ENCODE assay signal across 9 cellular contexts in the genomic region with DNA sequence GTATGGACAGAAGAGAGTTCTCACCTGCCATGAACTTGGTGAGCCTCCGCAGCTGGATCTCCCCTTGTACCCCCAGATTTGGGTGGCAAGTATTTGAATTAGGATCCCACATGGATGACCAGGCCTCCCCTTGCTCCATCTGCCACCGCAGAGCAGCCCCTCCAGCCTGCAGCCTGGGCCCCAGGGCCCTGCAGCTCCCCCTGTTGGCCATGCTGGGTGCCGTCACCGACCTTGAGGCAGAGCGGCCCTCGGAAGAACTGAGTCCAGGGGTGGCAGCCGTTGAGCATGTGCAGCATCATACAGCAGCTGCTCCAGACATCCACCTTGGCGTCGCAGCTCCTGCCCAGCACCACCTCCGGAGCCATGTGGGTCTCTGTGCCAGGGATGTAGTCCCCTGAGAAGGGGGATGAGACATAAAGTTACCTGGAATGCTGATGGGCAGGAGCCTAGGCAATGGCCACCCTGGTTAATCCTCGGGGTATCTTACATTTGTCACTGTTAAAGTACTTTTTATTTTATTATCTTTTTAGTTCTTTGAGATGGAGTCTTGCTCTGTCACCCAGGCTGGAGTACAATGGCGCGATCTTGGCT. TPM values are rescaled to one million over a fixed set of nuclear protein-coding genes. Genes with fewer than 3 reads are reported as not detected.
DNase-seq lines count a peak whose midpoint lies in the region; ATAC-seq, FAIRE-seq and TF ChIP-seq lines count a peak whose summit lies in the region.
"Had no signal": no experiment of that assay in that cellular context is flagged by ENCODE, and none has a peak within 500 bp of the region (broad histone marks: within the 10 kb centered on the region; RNA-seq: fewer than 3 reads in every experiment).

No MANE protein-coding gene starts in this region.

- no peaks in the 10 kb centered on the region for H3K4me1 Mint-ChIP-seq in activated CD4-positive, alpha-beta T cell treated with anti-CD3 and anti-CD28 coated beads, Interleukin-2, amount 10 ng/mL, durations not matched to agents 7 days and 5 days

- no peak for TF ChIP-seq EP300 in H1 (IDR thresholded peaks at IDR 0.05; ENCODE audit: borderline replicate concordance in 1 of 2, low read depth in 2 of 2, low read length in 2 of 2)

- H3K4me2 ChIP-seq in H1 (ENCODE audit: insufficient read depth in 1 of 2, low read depth in 2 of 2, low read length in 2 of 2) = no peak overlapping the region

- H4K20me1 ChIP-seq in H1 (replicated peaks in 1 of 2; ENCODE audit: control insufficient read depth in 1 of 2, insufficient read depth in 2 of 2, low read length in 2 of 2) = no peaks in the 10 kb centered on the region

- H2BK12ac ChIP-seq in H1 (ENCODE audit: low read depth, low read length) = no peak overlapping the region

- H3K9me3 Mint-ChIP-seq in activated CD4-positive, alpha-beta T cell treated with anti-CD3 and anti-CD28 coated beads, Interleukin-2, amount 10 ng/mL, durations not matched to agents 7 days and 5 days = no peaks in the 10 kb centered on the region

- no peak overlapping the region for H3K4me3 Mint-ChIP-seq in activated CD4-positive, alpha-beta T cell treated with anti-CD3 and anti-CD28 coated beads, Interleukin-2, amount 10 ng/mL, durations not matched to agents 7 days and 5 days

- H3K27ac ChIP-seq in heart right ventricle = no peak overlapping the region
- H3K27ac ChIP-seq in H1 (ENCODE audit: low read depth, low read length) = no peak overlapping the region

- no peak overlapping the region for H2BK20ac ChIP-seq in H1 (ENCODE audit: low read length)

- no peaks in the 10 kb centered on the region for H3K23me2 ChIP-seq in H1 (ENCODE audit: low read depth, low read length)

- H2BK15ac ChIP-seq in H1 (ENCODE audit: low read length) = no peak overlapping the region

- H3K9me3 ChIP-seq in heart right ventricle (no peaks in the 10 kb centered on the region), H1 (ENCODE audit: insufficient read depth in 2 of 2, low read depth in 1 of 2, low read length in 1 of 2) (no peaks in the 10 kb centered on the region)

- H3K4ac ChIP-seq in H1 (replicated peaks; ENCODE audit: insufficient read length, low read depth, low read length) = no peak overlapping the region

- no peak overlapping the region for H4K5ac ChIP-seq in H1 (ENCODE audit: insufficient read length, low read depth, low read length)

- peaks cover 53% of the 10 kb centered on the region for H3K36me3 Mint-ChIP-seq in activated CD4-positive, alpha-beta T cell treated with anti-CD3 and anti-CD28 coated beads, Interleukin-2, amount 10 ng/mL, durations not matched to agents 7 days and 5 days (ENCODE audit: low read depth)

- H3K9ac ChIP-seq in H1 (replicated peaks in 1 of 4; ENCODE audit: extremely low read depth in 1 of 4, low read depth in 3 of 4, low read length in 3 of 4) = no peak overlapping the region

- CTCF ChIA-PET in activated CD4-positive, alpha-beta T cell treated with anti-CD3 and anti-CD28 coated beads, Interleukin-2, amount 10 ng/mL, durations not matched to agents 7 days and 5 days (lab: Charles Lee) = interaction anchor here (0.6 to 3.3 kb wide), 13 partner anchors 17 to 136 kb away, joined by 3 to 17 read pairs (median 4); partner anchors contain the start of gene ACBD4
- CTCF ChIA-PET in H1 (lab: Charles Lee; ENCODE audit: partially characterized antibody) = interaction anchor here (0.6 to 29.1 kb wide), 33 partner anchors 8 to 169 kb away, joined by 3 to 579 read pairs (median 5); partner anchors contain the start of genes HEXIM1, MAP3K14 and SPATA32

- peaks cover 3 to 90% (median 73%) of the 10 kb centered on the region in 9 donors for H3K36me3 ChIP-seq in heart right ventricle
- H3K36me3 ChIP-seq in H1 (ENCODE audit: control insufficient read depth in 2 of 4, insufficient read depth in 4 of 4, low read length in 3 of 4) = peaks cover 4 to 15% (median 11%) of the 10 kb centered on the region in 4 experiments

- no peak overlapping the region for H3K14ac ChIP-seq in H1 (ENCODE audit: insufficient read length)

- POLR2A ChIA-PET in activated CD4-positive, alpha-beta T cell treated with anti-CD3 and anti-CD28 coated beads, Interleukin-2, amount 10 ng/mL, durations not matched to agents 7 days and 5 days (lab: Charles Lee) = no interaction called here
- POLR2A ChIA-PET in H1 (lab: Charles Lee; ENCODE audit: partially characterized antibody) = interaction anchor here (1.2 to 1.5 kb wide), 2 partner anchors 13 to 45 kb away, joined by 5 read pairs; partner anchors contain the start of gene MAP3K14

- ATAC-seq in heart right ventricle (peak in 3 of 8 donors; percentile 24 to 38 (median 29)), Right ventricle myocardium superior (ENCODE audit: poor library complexity) (no peak), HG03520 (IDR thresholded peaks at IDR 0.05; ENCODE audit: unreplicated experiment) (no peak), HG03095 (IDR thresholded peaks at IDR 0.05; ENCODE audit: unreplicated experiment) (no peak)

- TF ChIP-seq CTCF in heart right ventricle (IDR thresholded peaks at IDR 0.05) (peak; percentile 20 to 66 (median 52)), H1 (IDR thresholded peaks at IDR 0.05; ENCODE audit: control extremely low read depth in 1 of 3, insufficient read depth in 1 of 3, low read depth in 1 of 3, low read length in 3 of 3) (peak; percentile 93 to 100 (median 96))

- H2BK5ac ChIP-seq in H1 (ENCODE audit: low read depth, low read length) = no peak overlapping the region

- no peak overlapping the region for H3K18ac ChIP-seq in H1 (ENCODE audit: extremely low read depth, low read length)

- TF ChIP-seq POLR2A in H1 (IDR thresholded peaks at IDR 0.05; ENCODE audit: control extremely low read depth in 1 of 2, low read depth in 2 of 2, low read length in 2 of 2) = no peak

- no peak overlapping the region for H4K8ac ChIP-seq in H1 (ENCODE audit: extremely low read depth, insufficient read depth, low read length)

- no peak overlapping the region for H4K91ac ChIP-seq in H1 (replicated peaks; ENCODE audit: insufficient read length, low read length)

- H3K4me3 ChIP-seq in heart right ventricle = no peak overlapping the region
- no peak overlapping the region for H3K4me3 ChIP-seq in H1 (ENCODE audit: extremely low read depth in 1 of 4, insufficient read depth in 2 of 4, low read depth in 3 of 4, low read length in 4 of 4)

- no peak for FAIRE-seq in H1 (lab: Jason Lieb, UNC)

- no peak overlapping the region for H3K27ac Mint-ChIP-seq in activated CD4-positive, alpha-beta T cell treated with anti-CD3 and anti-CD28 coated beads, Interleukin-2, amount 10 ng/mL, durations not matched to agents 7 days and 5 days

- H3K4me1 ChIP-seq in heart right ventricle (peaks cover 0 to 15% (median under 1%) of the 10 kb centered on the region in 9 donors), H1 (replicated peaks in 1 of 4; ENCODE audit: control insufficient read depth in 3 of 4, insufficient read depth in 4 of 4, low read length in 3 of 4) (peaks cover 0 to 1% (median 0%) of the 10 kb centered on the region in 4 experiments; a peak in 1 of 7 replicates)

- no peaks in the 10 kb centered on the region for H3K79me1 ChIP-seq in H1 (ENCODE audit: low read depth, low read length)

- no peak overlapping the region for H3K56ac ChIP-seq in H1 (replicated peaks; ENCODE audit: insufficient read length, low read depth, low read length)

- H2AK5ac ChIP-seq in H1 (ENCODE audit: low read depth, low read length) = no peak overlapping the region

- no peaks in the 10 kb centered on the region for H3K79me2 ChIP-seq in H1 (ENCODE audit: control insufficient read depth in 1 of 2, insufficient read depth in 2 of 2, low read length in 2 of 2)

- no peak overlapping the region for H2BK120ac ChIP-seq in H1 (replicated peaks; ENCODE audit: low read depth, low read length)

- no peak overlapping the region for H2AFZ ChIP-seq in H1 (ENCODE audit: low read length)

- H3K27me3 ChIP-seq in heart right ventricle (no peaks in the 10 kb centered on the region), H1 (replicated peaks in 1 of 4; ENCODE audit: control insufficient read depth in 3 of 4, extremely low read depth in 1 of 4, insufficient read depth in 3 of 4, low read length in 3 of 4) (no peaks in the 10 kb centered on the region)

- H3K27me3 Mint-ChIP-seq in activated CD4-positive, alpha-beta T cell treated with anti-CD3 and anti-CD28 coated beads, Interleukin-2, amount 10 ng/mL, durations not matched to agents 7 days and 5 days = no peaks in the 10 kb centered on the region

- 76 to 80% methylated on average over 13 of the region's 13 CpGs for WGBS in heart right ventricle, 2 donors
- 75% methylated on average over 13 of the region's 13 CpGs; no CpG with 5 or more reads in 1 of the 2 experiments for WGBS in H1 (ENCODE audit: extremely low coverage in 1 of 2, insufficient coverage in 1 of 2, insufficient read length in 1 of 2, insufficient replicate concordance in 2 of 2, low coverage in 1 of 2, low lambda C conversion rate in 2 of 2, missing lambda C conversion rate in 1 of 2), 2 experiments

- no peak for DNase-seq in heart right ventricle
- DNase-seq in Right ventricle myocardium superior = no peak
- DNase-seq in activated CD4-positive, alpha-beta T cell treated with anti-CD3 and anti-CD28 coated beads, Interleukin-2, amount 10 ng/mL, durations not matched to agents 7 days and 5 days = peak; percentile 58
- DNase-seq in H1 (ENCODE audit: low read depth in 1 of 2, low spot score in 2 of 2) = peak in 1 of 2 experiments; percentile 91
- DNase-seq in stimulated activated CD4-positive, alpha-beta T cell treated with anti-CD3 and anti-CD28 coated beads, Interleukin-12 subunit alpha, Interleukin-12 subunit beta, amount 100 ng/mL, for 48 hours (ENCODE audit: low read depth in 2 of 3, low spot score in 1 of 3) = peak; percentile 28 to 48 (median 45)
- DNase-seq in AG20443 (ENCODE audit: low spot score) = no peak

- intact Hi-C loops in heart right ventricle (cut with DNase I) (loop anchor here in 4 of 10 donors (5.0 to 10.0 kb wide), 3 partner anchors 34 to 54 kb away; partner anchors contain the start of gene FMNL1 (in 2 of the 4)), Right ventricle myocardium superior (cut with DNase I) (no loop called here)

- H3K23ac ChIP-seq in H1 (ENCODE audit: insufficient read length) = no peak overlapping the region

- TF ChIP-seq RAD21 in H1 (IDR thresholded peaks at IDR 0.05 in 1 of 2, conservative IDR thresholded peaks at IDR 0.05 in 1 of 2; ENCODE audit: low read depth in 2 of 2, low read length in 2 of 2) = peak; percentile 69 to 81

RNA-seq across cellular contexts. Expression of gene SPATA32, which starts 9.0 kb away (rescaled TPM):
- total RNA-seq in heart right ventricle = under 1 TPM in 2 of 10 donors, not detected in 8; 0.13 to 0.16 TPM
- polyA plus RNA-seq in heart right ventricle = not detected
- total RNA-seq in Right ventricle myocardium superior = not detected
- under 1 TPM; 0.27 to 0.67 TPM for total RNA-seq in activated CD4-positive, alpha-beta T cell treated with anti-CD3 and anti-CD28 coated beads, Interleukin-2, amount 10 ng/mL, durations not matched to agents 7 days and 5 days
- total RNA-seq in H1 (2021; fragmentation: NEBNext Ultra II Directional; extraction: Animal tissue kit (Norgen Biotek cat#: 25700)) = not detected in 2 replicates
- polyA plus RNA-seq in H1 (2011; rRNA removed) = 0.11 and 0.24 TPM in 2 replicates
- polyA plus RNA-seq in H1 (2011; cell fraction: cytosol; rRNA removed) = 0.19 TPM
- polyA plus RNA-seq in H1 (2011; cell fraction: nucleus; rRNA removed) = 0.31 TPM
- 0.15 to 0.52 TPM (median 0.28 TPM) in 3 of 4 replicates, not detected in the other for polyA plus RNA-seq in H1 (2012, experiment 1 of 2)
- 0.13 TPM for polyA plus RNA-seq in H1 (2012, experiment 2 of 2)
- polyA plus RNA-seq in H1 (2013, experiment 1 of 2) = not detected
- 0.06 TPM for polyA plus RNA-seq in H1 (2013, experiment 2 of 2)
- polyA minus RNA-seq in H1 (2011; rRNA and poly(A)+ RNA removed) = 0.27 and 0.38 TPM in 2 replicates
- polyA minus RNA-seq in H1 (2011; cell fraction: cytosol; rRNA and poly(A)+ RNA removed) = not detected
- polyA minus RNA-seq in H1 (2011; cell fraction: nucleus; rRNA and poly(A)+ RNA removed) = not detected
- total RNA-seq: subcutaneous adipose tissue had no signal

RNA-seq across cellular contexts. Expression of gene MAP3K14, which starts 45.9 kb away (rescaled TPM):
- total RNA-seq in heart right ventricle (10 to 100 TPM in 9 of 10 donors, 1 to 10 TPM in 1; 6.7 to 24.1 (median 12.6) TPM), Right ventricle myocardium superior (12.2 TPM)
- polyA plus RNA-seq in heart right ventricle (10 to 100 TPM in 1 of 2 donors, 1 to 10 TPM in 1; 7.9 to 15.9 TPM), H1 (2011; rRNA removed) (5.2 and 6.4 TPM in 2 replicates)
- total RNA-seq in activated CD4-positive, alpha-beta T cell treated with anti-CD3 and anti-CD28 coated beads, Interleukin-2, amount 10 ng/mL, durations not matched to agents 7 days and 5 days = 10 to 100 TPM; 25.8 to 26.0 TPM
- 6.1 and 6.7 TPM in 2 replicates for total RNA-seq in H1 (2021; fragmentation: NEBNext Ultra II Directional; extraction: Animal tissue kit (Norgen Biotek cat#: 25700))
- polyA plus RNA-seq in H1 (2011; cell fraction: cytosol; rRNA removed) = 4.3 TPM
- polyA plus RNA-seq in H1 (2011; cell fraction: nucleus; rRNA removed) = 9.5 TPM
- polyA plus RNA-seq in H1 (2012, experiment 1 of 2) = 5.2 to 7.2 TPM (median 7.0 TPM) in 4 replicates
- polyA plus RNA-seq in H1 (2012, experiment 2 of 2) = 6.0 TPM
- polyA plus RNA-seq in H1 (2013, experiment 1 of 2) = 3.5 TPM
- 3.3 TPM for polyA plus RNA-seq in H1 (2013, experiment 2 of 2)
- 3.9 and 4.4 TPM in 2 replicates for polyA minus RNA-seq in H1 (2011; rRNA and poly(A)+ RNA removed)
- 3.0 TPM for polyA minus RNA-seq in H1 (2011; cell fraction: cytosol; rRNA and poly(A)+ RNA removed)
- polyA minus RNA-seq in H1 (2011; cell fraction: nucleus; rRNA and poly(A)+ RNA removed) = 5.4 TPM

RNA-seq across cellular contexts. Expression of gene FMNL1, which starts 49.2 kb away (rescaled TPM):
- total RNA-seq in heart right ventricle (10 to 100 TPM in 5 of 10 donors, 1 to 10 TPM in 5; 6.3 to 28.7 (median 9.8) TPM), Right ventricle myocardium superior (12.0 TPM)
- polyA plus RNA-seq in heart right ventricle (10 to 100 TPM in 1 of 2 donors, 1 to 10 TPM in 1; 5.3 to 11.1 TPM), H1 (2011; rRNA removed) (2.5 and 5.3 TPM in 2 replicates)
- 100 to 1,000 TPM; 391 to 410 TPM for total RNA-seq in activated CD4-positive, alpha-beta T cell treated with anti-CD3 and anti-CD28 coated beads, Interleukin-2, amount 10 ng/mL, durations not matched to agents 7 days and 5 days
- total RNA-seq in H1 (2021; fragmentation: NEBNext Ultra II Directional; extraction: Animal tissue kit (Norgen Biotek cat#: 25700)) = 8.6 and 9.8 TPM in 2 replicates
- polyA plus RNA-seq in H1 (2011; cell fraction: cytosol; rRNA removed) = 3.5 TPM
- polyA plus RNA-seq in H1 (2011; cell fraction: nucleus; rRNA removed) = 17.2 TPM
- polyA plus RNA-seq in H1 (2012, experiment 1 of 2) = 6.9 to 11.7 TPM (median 8.4 TPM) in 4 replicates
- 7.1 TPM for polyA plus RNA-seq in H1 (2012, experiment 2 of 2)
- polyA plus RNA-seq in H1 (2013, experiment 1 of 2) = 6.8 TPM
- 7.0 TPM for polyA plus RNA-seq in H1 (2013, experiment 2 of 2)
- 1.9 and 2.8 TPM in 2 replicates for polyA minus RNA-seq in H1 (2011; rRNA and poly(A)+ RNA removed)
- 3.7 TPM for polyA minus RNA-seq in H1 (2011; cell fraction: cytosol; rRNA and poly(A)+ RNA removed)
- polyA minus RNA-seq in H1 (2011; cell fraction: nucleus; rRNA and poly(A)+ RNA removed) = 6.9 TPM

Comparison
In these comparisons a context has a peak if more than half of its experiments do, and no peak if none do; other contexts are left out.
1. DNase-seq: peak in activated CD4-positive, alpha-beta T cell treated with anti-CD3 and anti-CD28 coated beads, Interleukin-2, amount 10 ng/mL, durations not matched to agents 7 days and 5 days (single experiment) and stimulated activated CD4-positive, alpha-beta T cell treated with anti-CD3 and anti-CD28 coated beads, Interleukin-12 subunit alpha, Interleukin-12 subunit beta, amount 100 ng/mL, for 48 hours (3 of 3); none in heart right ventricle (0 of 2), Right ventricle myocardium superior (single experiment) and AG20443 (single experiment).
2. RNA of gene FMNL1, which starts 49.2 kb away (total RNA-seq): 391 to 410 TPM in activated CD4-positive, alpha-beta T cell treated with anti-CD3 and anti-CD28 coated beads, Interleukin-2, amount 10 ng/mL, durations not matched to agents 7 days and 5 days; 12.0 TPM in Right ventricle myocardium superior (single experiment), 6.3 to 28.7 TPM in heart right ventricle and 8.6 to 9.8 TPM in H1; every median in the first group is over 10 times any median in the second.